In genomic region chr4:99817310-99817885, GRCh38 we compare ENCODE assay signal across 8 cellular contexts. TPM values are rescaled to one million over a fixed set of nuclear protein-coding genes. Genes with fewer than 3 reads are reported as not detected.
DNase-seq lines count a peak whose midpoint lies in the region; ATAC-seq and TF ChIP-seq lines count a peak whose summit lies in the region.

No MANE protein-coding gene starts in this region.

- H3K9me3 ChIP-seq in CD8-positive, alpha-beta memory T cell (ENCODE audit: low read length): no peaks in the 10 kb centered on the region
- H3K9me3 ChIP-seq in esophagus squamous epithelium: no peaks in the 10 kb centered on the region

- no peak for TF ChIP-seq POLR2A in esophagus squamous epithelium (IDR thresholded peaks at IDR 0.05)

- intact Hi-C loops in esophagus squamous epithelium (cut with DNase I) (loop anchor here (10.0 kb wide), 2 partner anchors 57 to 127 kb away; partner anchors contain the start of gene DNAJB14), posterior vena cava (cut with DNase I) (no loop called here)

- 29 to 43% methylated on average over 4 of the region's 4 CpGs for WGBS in esophagus squamous epithelium, 2 donors

- POLR2A ChIA-PET in CD8-positive, alpha-beta memory T cell (lab: Charles Lee): interaction anchor here (1.3 to 2.2 kb wide), 2 partner anchors 129 to 133 kb away, joined by 3 to 10 read pairs; partner anchors contain the start of genes DNAJB14 and H2AZ1

- no peak for TF ChIP-seq CTCF in esophagus squamous epithelium (IDR thresholded peaks at IDR 0.05)

- peak overlapping the region; percentile 59 for H3K4me3 ChIP-seq in CD8-positive, alpha-beta memory T cell (ENCODE audit: low read length)
- H3K4me3 ChIP-seq in esophagus squamous epithelium: peak overlapping the region; percentile 26 to 63 (median 52)
- no peak overlapping the region for H3K4me3 ChIP-seq in H7 (ENCODE audit: insufficient read depth, low read depth, low read length)

- H3K27me3 Mint-ChIP-seq in CD8-positive, alpha-beta memory T cell: no peaks in the 10 kb centered on the region

- H3K4me1 ChIP-seq in CD8-positive, alpha-beta memory T cell (ENCODE audit: insufficient read depth, low read length): peaks cover 41% of the 10 kb centered on the region
- H3K4me1 ChIP-seq in esophagus squamous epithelium: peaks cover 5 to 63% (median 20%) of the 10 kb centered on the region in 3 donors

- no peaks in the 10 kb centered on the region for H3K27me3 ChIP-seq in CD8-positive, alpha-beta memory T cell (ENCODE audit: insufficient read depth, low read length, poor library complexity, severe bottlenecking)
- no peaks in the 10 kb centered on the region for H3K27me3 ChIP-seq in esophagus squamous epithelium
- H3K27me3 ChIP-seq in H7 (ENCODE audit: control insufficient read depth, insufficient read depth, low read length): no peaks in the 10 kb centered on the region

- no peak overlapping the region for H3K27ac ChIP-seq in CD8-positive, alpha-beta memory T cell (ENCODE audit: low read depth, low read length)
- H3K27ac ChIP-seq in esophagus squamous epithelium: peak overlapping the region; percentile 81 to 93 (median 90)

- peak; percentile 19 for ATAC-seq in GM21367 (IDR thresholded peaks at IDR 0.05; ENCODE audit: unreplicated experiment)

- H3K27ac Mint-ChIP-seq in CD8-positive, alpha-beta memory T cell: peak overlapping the region; percentile 70 to 96 (median 94)

- DNase-seq in CD8-positive, alpha-beta memory T cell: no peak
- peak; percentile 72 for DNase-seq in NAMALWA (ENCODE audit: low spot score)
- no peak for DNase-seq in esophagus squamous epithelium (lab: John Stamatoyannopoulos, UW)
- DNase-seq in hippocampal formation (lab: John Stamatoyannopoulos, UW): no peak
- DNase-seq in retina: no peak
- no peak for DNase-seq in H7
- DNase-seq in posterior vena cava (ENCODE audit: low spot score): no peak

- peaks cover 0 to 3% (median 0%) of the 10 kb centered on the region in 3 donors for H3K36me3 Mint-ChIP-seq in CD8-positive, alpha-beta memory T cell

- CTCF ChIA-PET in CD8-positive, alpha-beta memory T cell (lab: Charles Lee): interaction anchor here (1.0 to 2.1 kb wide), 7 partner anchors 10 to 276 kb away, joined by 3 to 8 read pairs (median 4); partner anchors contain the start of gene DNAJB14

- H3K36me3 ChIP-seq in CD8-positive, alpha-beta memory T cell (ENCODE audit: insufficient read depth, low read length): no peaks in the 10 kb centered on the region
- H3K36me3 ChIP-seq in esophagus squamous epithelium: no peaks in the 10 kb centered on the region
- no peaks in the 10 kb centered on the region for H3K36me3 ChIP-seq in H7 (replicated peaks; ENCODE audit: control insufficient read depth, insufficient read depth, low read length)

- H3K4me3 Mint-ChIP-seq in CD8-positive, alpha-beta memory T cell: peak overlapping the region; percentile 90 to 93 (median 92)

- H3K4me1 Mint-ChIP-seq in CD8-positive, alpha-beta memory T cell: peaks cover 52 to 68% (median 65%) of the 10 kb centered on the region in 3 donors

- no peaks in the 10 kb centered on the region for H3K9me3 Mint-ChIP-seq in CD8-positive, alpha-beta memory T cell

RNA-seq across cellular contexts. Expression of gene DAPP1, which starts 0.8 kb away (rescaled TPM):
- total RNA-seq in CD8-positive, alpha-beta memory T cell: 10 to 100 TPM; 18.8 to 20.9 TPM
- 10.3 TPM for polyA plus RNA-seq in CD8-positive, alpha-beta memory T cell
- total RNA-seq in esophagus squamous epithelium (10 to 100 TPM; 34.9 to 73.2 (median 40.7) TPM), posterior vena cava (1 to 10 TPM; 1.7 to 2.8 TPM)
- total RNA-seq in H7 (2014; rRNA removed; shearing (Covaris generic)): not detected in 2 replicates

Comparison
In these comparisons a context has a peak if more than half of its experiments do, and no peak if none do; other contexts are left out.
1. RNA of gene DAPP1, which starts 0.8 kb away (total RNA-seq): 34.9 to 73.2 TPM in esophagus squamous epithelium and 18.8 to 20.9 TPM in CD8-positive, alpha-beta memory T cell; 1.7 to 2.8 TPM in posterior vena cava and not detected in H7; every median in the first group is over 4 times any median in the second.